24 cellular contexts compared by ENCODE assay signal in genomic region chr17:5846001-5846400, GRCh38.
DNase-seq lines count a peak whose midpoint lies in the region; ATAC-seq and TF ChIP-seq lines count a peak whose summit lies in the region.
"Had no signal": no experiment of that assay in that cellular context is flagged by ENCODE, and none has a peak within 500 bp of the region (broad histone marks: within the 10 kb centered on the region; RNA-seq: fewer than 3 reads in every experiment).

No MANE protein-coding gene starts in this region.

- no peaks in the 10 kb centered on the region for H3K79me1 ChIP-seq in IMR-90 (ENCODE audit: low read depth in 1 of 2, low read length in 2 of 2)

- dilution Hi-C loops in IMR-90 (cut with HindIII; ENCODE audit: low sequenced_read_pairs, unreplicated experiment): no loop called here

- POLR2A ChIA-PET in IMR-90 (lab: Charles Lee; ENCODE audit: unreplicated experiment): no interaction called here
- POLR2A ChIA-PET in activated CD8-positive, alpha-beta T cell treated with anti-CD3 and anti-CD28 coated beads, Interleukin-2, amount 10 ng/mL, durations not matched to agents 7 days and 5 days (lab: Charles Lee): no interaction called here

- no peaks in the 10 kb centered on the region for H3K9me3 Mint-ChIP-seq in osteocyte (ENCODE audit: unreplicated experiment)
- no peaks in the 10 kb centered on the region for H3K9me3 Mint-ChIP-seq in activated CD8-positive, alpha-beta T cell treated with anti-CD3 and anti-CD28 coated beads, Interleukin-2, amount 10 ng/mL, durations not matched to agents 7 days and 5 days (ENCODE audit: insufficient read depth)

- no peak overlapping the region for H2AFZ ChIP-seq in IMR-90 (replicated peaks; ENCODE audit: low read length, poor library complexity)

- H3K4ac ChIP-seq in IMR-90 (ENCODE audit: low read depth, low read length): no peak overlapping the region

- no peak overlapping the region for H3K4me3 Mint-ChIP-seq in osteocyte (ENCODE audit: unreplicated experiment)
- no peak overlapping the region for H3K4me3 Mint-ChIP-seq in activated CD8-positive, alpha-beta T cell treated with anti-CD3 and anti-CD28 coated beads, Interleukin-2, amount 10 ng/mL, durations not matched to agents 7 days and 5 days
- H3K4me3 Mint-ChIP-seq: CD14-positive monocyte; CD8-positive, alpha-beta memory T cell; T-helper 1 cell treated with Interleukin-12 subunit alpha and Interleukin-12 subunit beta and Interleukin-4 antibody, amounts not matched to agents 30 μg/mL and 1 μg/mL, for 36 hours had no signal

- H3K14ac ChIP-seq in IMR-90 (replicated peaks; ENCODE audit: low read depth, low read length): no peak overlapping the region

- TF ChIP-seq CTCF in IMR-90 (conservative IDR thresholded peaks at IDR 0.05; ENCODE audit: low read depth, low read length): no peak
- no peak for TF ChIP-seq CTCF in osteocyte (IDR thresholded peaks at IDR 0.05)

- no peaks in the 10 kb centered on the region for H3K4me1 Mint-ChIP-seq in osteocyte (ENCODE audit: unreplicated experiment)
- H3K4me1 Mint-ChIP-seq in activated CD8-positive, alpha-beta T cell treated with anti-CD3 and anti-CD28 coated beads, Interleukin-2, amount 10 ng/mL, durations not matched to agents 7 days and 5 days (ENCODE audit: low read depth): no peaks in the 10 kb centered on the region
- H3K4me1 Mint-ChIP-seq: CD14-positive monocyte; CD8-positive, alpha-beta memory T cell had no signal

- H3K27me3 ChIP-seq in IMR-90 (ENCODE audit: control insufficient read depth, insufficient read depth, low read length): no peaks in the 10 kb centered on the region
- H3K27me3 ChIP-seq: BE2C had no signal

- H3K27ac ChIP-seq in IMR-90 (ENCODE audit: insufficient read depth, low read length): no peak overlapping the region
- H3K27ac ChIP-seq: KMS-11 had no signal

- no peak overlapping the region for H2AK5ac ChIP-seq in IMR-90 (ENCODE audit: low read depth, low read length)

- no peak overlapping the region for H3K4me3 ChIP-seq in IMR-90 (ENCODE audit: insufficient read depth, low read depth, low read length)

- no peaks in the 10 kb centered on the region for H3K9me3 ChIP-seq in IMR-90 (ENCODE audit: control insufficient read depth, insufficient read depth, low read length)
- H3K9me3 ChIP-seq: BE2C, SK-N-SH had no signal

- H2BK5ac ChIP-seq in IMR-90 (ENCODE audit: low read depth, low read length, poor library complexity, severe bottlenecking): no peak overlapping the region

- H2BK20ac ChIP-seq in IMR-90 (ENCODE audit: low read depth, low read length): no peak overlapping the region

- H4K91ac ChIP-seq in IMR-90 (ENCODE audit: insufficient read depth, low read depth, low read length): no peak overlapping the region

- DNase-seq in Caki2 (ENCODE audit: low read depth): peak; percentile 16
- DNase-seq in IMR-90: no peak
- peak; percentile 33 for DNase-seq in RKO (ENCODE audit: low spot score)
- peak; percentile 27 for DNase-seq in osteocyte (ENCODE audit: extremely low spot score, unreplicated experiment)
- DNase-seq in midbrain (lab: John Stamatoyannopoulos, UW): no peak
- DNase-seq in NOMO-1 treated with DMSO at 0.1 percent for 48 hours (lab: John Stamatoyannopoulos, UW; ENCODE audit: unreplicated experiment): no peak
- DNase-seq in activated CD8-positive, alpha-beta T cell treated with anti-CD3 and anti-CD28 coated beads, Interleukin-2, amount 10 ng/mL, durations not matched to agents 7 days and 5 days: no peak
- DNase-seq: ACHN; BE2C; Calu3; CD8-positive, alpha-beta memory T cell; MM.1S; NCI-H1417 treated with DMSO at 0.1 percent for 48 hours; NCI-H1694 treated with DMSO at 0.1 percent for 48 hours; NCI-H2081; NCI-H2171; NCI-H226; NCI-H524 treated with DMSO at 0.1 percent for 48 hours; NCI-H82; SK-N-SH; SW 1271 had no signal

- no peak overlapping the region for H2BK15ac ChIP-seq in IMR-90 (ENCODE audit: low read depth, low read length)

- no peak overlapping the region for H3K18ac ChIP-seq in IMR-90 (ENCODE audit: low read depth, low read length)

- BruUV-seq in IMR-90 (replicated peaks; lab: Mats Ljungman, UMichigan): no TSS peak

- intact Hi-C loops in IMR-90 (cut with micrococcal nuclease): no loop called here

- no peak overlapping the region for H3K23ac ChIP-seq in IMR-90 (ENCODE audit: low read depth, low read length)

- H3K36me3 Mint-ChIP-seq in osteocyte (ENCODE audit: unreplicated experiment): no peaks in the 10 kb centered on the region
- H3K36me3 Mint-ChIP-seq in activated CD8-positive, alpha-beta T cell treated with anti-CD3 and anti-CD28 coated beads, Interleukin-2, amount 10 ng/mL, durations not matched to agents 7 days and 5 days (ENCODE audit: low read depth): no peaks in the 10 kb centered on the region
- H3K36me3 Mint-ChIP-seq: CD14-positive monocyte; CD8-positive, alpha-beta memory T cell had no signal

- in situ Hi-C loops in Caki2 (cut with HindIII; ENCODE audit: low pct_unique_long_range_greater_than_20kb, low sequenced_read_pairs) (no loop called here), IMR-90 (cut with MboI; ENCODE audit: low sequenced_read_pairs) (no loop called here)

- H3K36me3 ChIP-seq in IMR-90 (ENCODE audit: control insufficient read depth, insufficient read depth, low read length): no peaks in the 10 kb centered on the region
- H3K36me3 ChIP-seq: BE2C had no signal

- H4K8ac ChIP-seq in IMR-90 (ENCODE audit: low read depth in 2 of 2, low read length in 2 of 2): no peak overlapping the region

- H3K9ac ChIP-seq in IMR-90 (ENCODE audit: low read depth, low read length): no peak overlapping the region
- H3K9ac ChIP-seq: KMS-11, SK-N-SH had no signal

- H4K20me1 ChIP-seq in IMR-90 (ENCODE audit: insufficient read depth, low read length): no peaks in the 10 kb centered on the region

- CTCF ChIA-PET in IMR-90 (lab: Yijun Ruan, JAX): no interaction called here
- CTCF ChIA-PET in activated CD8-positive, alpha-beta T cell treated with anti-CD3 and anti-CD28 coated beads, Interleukin-2, amount 10 ng/mL, durations not matched to agents 7 days and 5 days (lab: Charles Lee): no interaction called here

- no peak overlapping the region for H2AK9ac ChIP-seq in IMR-90 (replicated peaks; ENCODE audit: low read depth, low read length, poor library complexity)

- H3K56ac ChIP-seq in IMR-90 (ENCODE audit: extremely low read depth, insufficient read depth, low read length): no peak overlapping the region

- TF ChIP-seq POLR2A in IMR-90 (IDR thresholded peaks at IDR 0.05; ENCODE audit: low read depth, low read length): no peak

- H3K9me1 ChIP-seq in IMR-90 (ENCODE audit: insufficient read depth, low read length): no peaks in the 10 kb centered on the region

- H4K5ac ChIP-seq in IMR-90 (ENCODE audit: low read depth, low read length): no peak overlapping the region

- peaks cover 12% of the 10 kb centered on the region for H3K27me3 Mint-ChIP-seq in osteocyte (ENCODE audit: unreplicated experiment)
- H3K27me3 Mint-ChIP-seq in activated CD8-positive, alpha-beta T cell treated with anti-CD3 and anti-CD28 coated beads, Interleukin-2, amount 10 ng/mL, durations not matched to agents 7 days and 5 days (ENCODE audit: low read depth): peaks cover 3% of the 10 kb centered on the region

- no peak overlapping the region for H3K4me2 ChIP-seq in IMR-90 (ENCODE audit: low read depth, low read length)
- H3K4me2 ChIP-seq: KMS-11, SK-N-SH had no signal

- WGBS in IMR-90 (ENCODE audit: extremely low coverage in 2 of 2, insufficient read length in 1 of 2), 2 experiments: 90% methylated on average over 2 of the region's 5 CpGs; no CpG with 5 or more reads in 1 of the 2 experiments

- H3K27ac Mint-ChIP-seq in osteocyte (ENCODE audit: unreplicated experiment): no peak overlapping the region
- no peak overlapping the region for H3K27ac Mint-ChIP-seq in activated CD8-positive, alpha-beta T cell treated with anti-CD3 and anti-CD28 coated beads, Interleukin-2, amount 10 ng/mL, durations not matched to agents 7 days and 5 days
- H3K27ac Mint-ChIP-seq: CD14-positive monocyte; CD8-positive, alpha-beta memory T cell; T-helper 1 cell treated with Interleukin-12 subunit alpha and Interleukin-12 subunit beta and Interleukin-4 antibody, amounts not matched to agents 30 μg/mL and 1 μg/mL, for 36 hours had no signal

- no peaks in the 10 kb centered on the region for H3K4me1 ChIP-seq in IMR-90 (ENCODE audit: control insufficient read depth, insufficient read depth, low read length)
- H3K4me1 ChIP-seq: BE2C had no signal

- no peak for ATAC-seq in IMR-90 (ENCODE audit: low read depth)
- ATAC-seq in activated CD8-positive, alpha-beta T cell treated with anti-CD3 and anti-CD28 coated beads, Interleukin-2, amount 10 ng/mL, durations not matched to agents 7 days and 5 days: no peak

- H2BK120ac ChIP-seq in IMR-90 (ENCODE audit: low read depth, low read length): no peak overlapping the region

- TF ChIP-seq RAD21 in IMR-90 (IDR thresholded peaks at IDR 0.05; ENCODE audit: low read length): no peak

TF ChIP-seq in IMR-90, 13 proteins besides CTCF, POLR2A, EP300 and RAD21:
- TF ChIP-seq CEBPB (IDR thresholded peaks at IDR 0.05; ENCODE audit: low read depth, low read length) (peak; percentile 85), CHD1 (IDR thresholded peaks at IDR 0.05; ENCODE audit: low read depth, low read length) (no peak)

Comparison
In these comparisons a context has a peak if more than half of its experiments do, and no peak if none do; other contexts are left out.
1. DNase-seq: peak in Caki2 (single experiment), RKO (single experiment) and osteocyte (single experiment); none in IMR-90 (single experiment), midbrain (single experiment), NOMO-1 treated with DMSO at 0.1 percent for 48 hours (single experiment) and activated CD8-positive, alpha-beta T cell treated with anti-CD3 and anti-CD28 coated beads, Interleukin-2, amount 10 ng/mL, durations not matched to agents 7 days and 5 days (single experiment).